In genomic region chr12:123232807-123233504, GRCh38 we compare ENCODE assay signal across 1 cellular context.
TF ChIP-seq lines count a peak whose summit lies in the region.

MPHOSPH9 (minus strand) TSS chr12:123233141; CDS start chr12:123230364, 2,777 bp downstream.
MTRFR (plus strand) TSS chr12:123233436; CDS start chr12:123253675, 20,239 bp downstream.

TF ChIP-seq in K562, 482 proteins besides CTCF, POLR2A, EP300 and RAD21 (continued from another document and continues in another):
- TF ChIP-seq, protein P1, sequence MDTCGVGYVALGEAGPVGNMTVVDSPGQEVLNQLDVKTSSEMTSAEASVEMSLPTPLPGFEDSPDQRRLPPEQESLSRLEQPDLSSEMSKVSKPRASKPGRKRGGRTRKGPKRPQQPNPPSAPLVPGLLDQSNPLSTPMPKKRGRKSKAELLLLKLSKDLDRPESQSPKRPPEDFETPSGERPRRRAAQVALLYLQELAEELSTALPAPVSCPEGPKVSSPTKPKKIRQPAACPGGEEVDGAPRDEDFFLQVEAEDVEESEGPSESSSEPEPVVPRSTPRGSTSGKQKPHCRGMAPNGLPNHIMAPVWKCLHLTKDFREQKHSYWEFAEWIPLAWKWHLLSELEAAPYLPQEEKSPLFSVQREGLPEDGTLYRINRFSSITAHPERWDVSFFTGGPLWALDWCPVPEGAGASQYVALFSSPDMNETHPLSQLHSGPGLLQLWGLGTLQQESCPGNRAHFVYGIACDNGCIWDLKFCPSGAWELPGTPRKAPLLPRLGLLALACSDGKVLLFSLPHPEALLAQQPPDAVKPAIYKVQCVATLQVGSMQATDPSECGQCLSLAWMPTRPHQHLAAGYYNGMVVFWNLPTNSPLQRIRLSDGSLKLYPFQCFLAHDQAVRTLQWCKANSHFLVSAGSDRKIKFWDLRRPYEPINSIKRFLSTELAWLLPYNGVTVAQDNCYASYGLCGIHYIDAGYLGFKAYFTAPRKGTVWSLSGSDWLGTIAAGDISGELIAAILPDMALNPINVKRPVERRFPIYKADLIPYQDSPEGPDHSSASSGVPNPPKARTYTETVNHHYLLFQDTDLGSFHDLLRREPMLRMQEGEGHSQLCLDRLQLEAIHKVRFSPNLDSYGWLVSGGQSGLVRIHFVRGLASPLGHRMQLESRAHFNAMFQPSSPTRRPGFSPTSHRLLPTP (IDR thresholded peaks at IDR 0.05; ENCODE audit: borderline replicate concordance, extremely low read depth, insufficient read length), result no peak
- TF ChIP-seq SIX5 (IDR thresholded peaks at IDR 0.05; ENCODE audit: borderline replicate concordance in 1 of 2, insufficient read depth in 1 of 2, low read depth in 1 of 2, low read length in 2 of 2), result no peak
- no peak for TF ChIP-seq PTTG1 (tag; IDR thresholded peaks at IDR 0.05; ENCODE audit: low read depth)
- TF ChIP-seq ELF4 (CRISPR knock-in tag; IDR thresholded peaks at IDR 0.05), result no peak; the same call in 1 of the 2 replicates
- TF ChIP-seq, protein P2, sequence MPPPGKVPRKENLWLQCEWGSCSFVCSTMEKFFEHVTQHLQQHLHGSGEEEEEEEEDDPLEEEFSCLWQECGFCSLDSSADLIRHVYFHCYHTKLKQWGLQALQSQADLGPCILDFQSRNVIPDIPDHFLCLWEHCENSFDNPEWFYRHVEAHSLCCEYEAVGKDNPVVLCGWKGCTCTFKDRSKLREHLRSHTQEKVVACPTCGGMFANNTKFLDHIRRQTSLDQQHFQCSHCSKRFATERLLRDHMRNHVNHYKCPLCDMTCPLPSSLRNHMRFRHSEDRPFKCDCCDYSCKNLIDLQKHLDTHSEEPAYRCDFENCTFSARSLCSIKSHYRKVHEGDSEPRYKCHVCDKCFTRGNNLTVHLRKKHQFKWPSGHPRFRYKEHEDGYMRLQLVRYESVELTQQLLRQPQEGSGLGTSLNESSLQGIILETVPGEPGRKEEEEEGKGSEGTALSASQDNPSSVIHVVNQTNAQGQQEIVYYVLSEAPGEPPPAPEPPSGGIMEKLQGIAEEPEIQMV (tag; conservative IDR thresholded peaks at IDR 0.05; ENCODE audit: low read depth), result no peak
- TF ChIP-seq GATA2 (CRISPR knock-in tag; IDR thresholded peaks at IDR 0.05), result peak; percentile 82
- peak; percentile 97 for TF ChIP-seq MTA3 (IDR thresholded peaks at IDR 0.05; ENCODE audit: borderline replicate concordance)
- no peak for TF ChIP-seq SMARCA4 (IDR thresholded peaks at IDR 0.05)
- no peak for TF ChIP-seq SIRT6 (IDR thresholded peaks at IDR 0.05; ENCODE audit: low read depth, low read length)
- peak; percentile 10; the same call in 1 of the 2 replicates for TF ChIP-seq ZBTB33 (CRISPR knock-in tag; IDR thresholded peaks at IDR 0.05)
- peak; percentile 55; the same call in 1 of the 2 replicates for TF ChIP-seq NR2C1 (IDR thresholded peaks at IDR 0.05)
- TF ChIP-seq NR2C1 (tag; IDR thresholded peaks at IDR 0.05), result peak; percentile 71; the same call in 1 of the 2 replicates
- no peak for TF ChIP-seq ADNP (tag; IDR thresholded peaks at IDR 0.05)
- TF ChIP-seq RHOXF2B (CRISPR knock-in tag; conservative IDR thresholded peaks at IDR 0.05), result 0 out of 2 replicates have a peak, but pooled peaks have one; percentile 59
- no peak for TF ChIP-seq ZNF274 (IDR thresholded peaks at IDR 0.05; ENCODE audit: borderline replicate concordance, low read depth, low read length)
- TF ChIP-seq RBM15 (IDR thresholded peaks at IDR 0.05; ENCODE audit: insufficient read depth, low read length), result no peak
- peak; percentile 94 for TF ChIP-seq CXXC5 (CRISPR knock-in tag; IDR thresholded peaks at IDR 0.05)
- TF ChIP-seq MYNN (IDR thresholded peaks at IDR 0.05), result 0 out of 2 replicates have a peak, but pooled peaks have one; percentile 22
- no peak for TF ChIP-seq MYNN (CRISPR knock-in tag; IDR thresholded peaks at IDR 0.05)
- TF ChIP-seq ZNF165 (CRISPR knock-in tag; IDR thresholded peaks at IDR 0.05; ENCODE audit: borderline replicate concordance), result no peak
- TF ChIP-seq TAL1 (IDR thresholded peaks at IDR 0.05), result no peak
- TF ChIP-seq MLLT1 (IDR thresholded peaks at IDR 0.05), result peak; percentile 48 to 82; a peak in 3 of 4 replicates
- no peak for TF ChIP-seq ARHGAP35 (IDR thresholded peaks at IDR 0.05; ENCODE audit: partially characterized antibody)
- peak; percentile 81; the same call in 1 of the 2 replicates for TF ChIP-seq ZNF384 (IDR thresholded peaks at IDR 0.05; ENCODE audit: low read depth, low read length)
- peak; percentile 29 for TF ChIP-seq HNRNPLL (IDR thresholded peaks at IDR 0.05; ENCODE audit: low read depth, low read length, poor library complexity, severe bottlenecking)
- TF ChIP-seq KLF1 (tag; IDR thresholded peaks at IDR 0.05), result peak; percentile 61; the same call in 1 of the 2 replicates
- no peak for TF ChIP-seq XRCC3 (IDR thresholded peaks at IDR 0.05)
- TF ChIP-seq POLR3G (IDR thresholded peaks at IDR 0.05; ENCODE audit: extremely low read depth, insufficient read length, insufficient replicate concordance), result no peak
- no peak for TF ChIP-seq CCAR2 (IDR thresholded peaks at IDR 0.05; ENCODE audit: low read depth, low read length)
- TF ChIP-seq WHSC1 (IDR thresholded peaks at IDR 0.05; ENCODE audit: low read length), result no peak
- TF ChIP-seq SAFB2 (IDR thresholded peaks at IDR 0.05; ENCODE audit: borderline replicate concordance, low read depth, low read length, severe bottlenecking), result no peak
- no peak for TF ChIP-seq KAT8 (IDR thresholded peaks at IDR 0.05; ENCODE audit: low read depth)
- TF ChIP-seq ATF7 (IDR thresholded peaks at IDR 0.05), result peak; percentile 90
- no peak for TF ChIP-seq ZNF239 (CRISPR knock-in tag; IDR thresholded peaks at IDR 0.05)
- TF ChIP-seq SP1 (CRISPR knock-in tag; IDR thresholded peaks at IDR 0.05), result peak; percentile 96
- TF ChIP-seq HCFC1 (IDR thresholded peaks at IDR 0.05; ENCODE audit: low read depth, low read length), result peak; percentile 36; the same call in 1 of the 2 replicates
- no peak for TF ChIP-seq ZEB2 (IDR thresholded peaks at IDR 0.05)
- TF ChIP-seq CHD7 (IDR thresholded peaks at IDR 0.05; ENCODE audit: low read depth, low read length), result no peak
- peak; percentile 97 for TF ChIP-seq HES1 (IDR thresholded peaks at IDR 0.05; ENCODE audit: low read depth)
- peak; percentile 90 for TF ChIP-seq CHCHD3 (CRISPR knock-in tag; IDR thresholded peaks at IDR 0.05)
